15 cellular contexts compared by ENCODE assay signal in the genomic region with DNA sequence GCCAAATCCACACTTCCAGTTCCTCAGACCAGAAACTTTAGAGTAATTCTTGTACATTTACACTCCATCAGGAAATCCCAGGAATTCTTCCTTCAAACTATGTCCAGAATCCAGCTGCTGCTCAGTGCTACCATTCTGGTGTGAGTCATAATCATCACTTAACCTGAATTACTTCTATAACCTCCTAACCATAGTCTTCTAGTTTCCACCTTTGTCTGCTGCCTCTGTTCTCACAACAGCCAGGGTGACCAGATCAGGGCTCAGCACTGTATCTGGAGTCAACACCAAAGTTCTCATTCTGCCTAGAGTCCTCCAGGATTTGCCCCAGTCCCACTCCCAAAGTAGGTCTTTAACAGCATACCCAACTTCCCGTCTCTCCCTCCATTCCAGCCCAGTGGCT. TPM values are rescaled to one million over a fixed set of nuclear protein-coding genes. Genes with fewer than 3 reads are reported as not detected.
DNase-seq lines count a peak whose midpoint lies in the region; ATAC-seq and TF ChIP-seq lines count a peak whose summit lies in the region.
"Had no signal": no experiment of that assay in that cellular context is flagged by ENCODE, and none has a peak within 500 bp of the region (broad histone marks: within the 10 kb centered on the region; RNA-seq: fewer than 3 reads in every experiment).

No MANE protein-coding gene starts in this region.

- H3K27ac ChIP-seq in CD8-positive, alpha-beta memory T cell (ENCODE audit: low read depth, low read length) = no peak overlapping the region
- H3K27ac ChIP-seq in HCT116 (ENCODE audit: low read depth, low read length) (peak overlapping the region; percentile 86), layer of hippocampus (ENCODE audit: low read depth, low read length) (peak overlapping the region; percentile 96)

- TF ChIP-seq RAD21 in HCT116 (IDR thresholded peaks at IDR 0.05; ENCODE audit: low read depth) = no peak

- H3K9me2 ChIP-seq in HCT116 (ENCODE audit: insufficient read depth) = no peaks in the 10 kb centered on the region

- CTCF ChIA-PET in CD8-positive, alpha-beta memory T cell (lab: Charles Lee) = interaction anchor here (1.1 to 4.4 kb wide), 4 partner anchors 36 to 53 kb away, joined by 4 to 28 read pairs (median 5); no protein-coding TSS in a partner anchor
- CTCF ChIA-PET in HCT116 (lab: Charles Lee) = no interaction called here

- no peak for TF ChIP-seq CTCF in HCT116 (IDR thresholded peaks at IDR 0.05 in 2 of 3, conservative IDR thresholded peaks at IDR 0.05 in 1 of 3; ENCODE audit: borderline replicate concordance in 1 of 3, insufficient read depth in 1 of 3, low read depth in 2 of 3, low read length in 2 of 3)

- H3K9me3 ChIP-seq in CD8-positive, alpha-beta memory T cell (ENCODE audit: low read length) = no peaks in the 10 kb centered on the region
- H3K9me3 ChIP-seq in HCT116 (ENCODE audit: control insufficient read depth in 1 of 2, insufficient read depth in 1 of 2, low read depth in 1 of 2, low read length in 2 of 2) = no peaks in the 10 kb centered on the region

- no peaks in the 10 kb centered on the region for H4K20me1 ChIP-seq in HCT116 (ENCODE audit: insufficient read depth)

- H3K9ac ChIP-seq in HCT116 (ENCODE audit: low read length) = peak overlapping the region; percentile 6; the same call in 1 of the 2 replicates

- BruUV-seq in HCT116 (replicated peaks; lab: Mats Ljungman, UMichigan) = no TSS peak

- ATAC-seq in HCT116 = no peak
- ATAC-seq: sciatic nerve had no signal

- H3K27me3 Mint-ChIP-seq in CD8-positive, alpha-beta memory T cell = no peaks in the 10 kb centered on the region

- DNase-seq in CD8-positive, alpha-beta memory T cell = no peak
- DNase-seq in HCT116 (ENCODE audit: low read depth, low spot score) (no peak), amniotic epithelial cell (ENCODE audit: low read depth) (peak; percentile 8), foreskin melanocyte (no peak), CD1c-positive myeloid dendritic cell (ENCODE audit: extremely low spot score) (no peak), COLO829 (ENCODE audit: low spot score) (no peak)
- DNase-seq in stimulated activated CD4-positive, alpha-beta T cell treated with anti-CD3 and anti-CD28 coated beads, Interleukin-2, amount 100 ng/mL, for 48 hours = no peak
- DNase-seq: dermis blood vessel endothelial cell, islet precursor cell, Kasumi-1, NCI-H187 treated with DMSO at 0.1 percent for 48 hours, NCI-H774 had no signal

- no peak overlapping the region for H2AFZ ChIP-seq in HCT116 (ENCODE audit: low read depth, low read length, poor library complexity, severe bottlenecking)

- TF ChIP-seq POLR2A in HCT116 (IDR thresholded peaks at IDR 0.05; ENCODE audit: borderline replicate concordance, extremely low read depth, insufficient read depth, insufficient read length) = no peak

- H3K27ac Mint-ChIP-seq in CD8-positive, alpha-beta memory T cell = peak overlapping the region in 7 of 8 donors; percentile 55 to 99 (median 81)

- no peaks in the 10 kb centered on the region for H3K27me3 ChIP-seq in CD8-positive, alpha-beta memory T cell (ENCODE audit: insufficient read depth, low read length, poor library complexity, severe bottlenecking)
- no peaks in the 10 kb centered on the region for H3K27me3 ChIP-seq in HCT116 (ENCODE audit: insufficient read depth, low read length)
- no peaks in the 10 kb centered on the region for H3K27me3 ChIP-seq in layer of hippocampus (ENCODE audit: control insufficient read depth, insufficient read depth, low read length)

- peak overlapping the region; percentile 52 to 99 (median 94) for H3K4me3 Mint-ChIP-seq in CD8-positive, alpha-beta memory T cell

- no peaks in the 10 kb centered on the region for H3K9me3 Mint-ChIP-seq in CD8-positive, alpha-beta memory T cell

- RAD21 ChIA-PET in HCT116 (lab: Charles Lee; ENCODE audit: low non-redundant PET in 1 of 2, low total read pairs in 2 of 2, uncharacterized antibody in 2 of 2, unreplicated experiment in 2 of 2) = no interaction called here

- peaks cover 35% of the 10 kb centered on the region for H3K36me3 ChIP-seq in CD8-positive, alpha-beta memory T cell (ENCODE audit: insufficient read depth, low read length)
- peaks cover 46 to 54% of the 10 kb centered on the region in 2 experiments for H3K36me3 ChIP-seq in HCT116 (ENCODE audit: control insufficient read depth in 1 of 2, insufficient read depth in 2 of 2, low read length in 2 of 2)

- H3K4me1 Mint-ChIP-seq in CD8-positive, alpha-beta memory T cell = peaks cover 72 to 92% (median 86%) of the 10 kb centered on the region in 3 donors

- peak overlapping the region; percentile 87 for H3K4me2 ChIP-seq in HCT116 (ENCODE audit: low read length)

- H3K4me1 ChIP-seq in CD8-positive, alpha-beta memory T cell (ENCODE audit: insufficient read depth, low read length) = peaks cover 41% of the 10 kb centered on the region
- peaks cover 61 to 86% of the 10 kb centered on the region in 2 experiments for H3K4me1 ChIP-seq in HCT116 (ENCODE audit: control insufficient read depth in 1 of 2, insufficient read depth in 2 of 2, low read length in 2 of 2)

- POLR2A ChIA-PET in CD8-positive, alpha-beta memory T cell (lab: Charles Lee) = interaction anchor here (1.2 to 4.9 kb wide), 5 partner anchors 37 to 55 kb away, joined by 4 to 105 read pairs (median 10); no protein-coding TSS in a partner anchor
- POLR2A ChIA-PET in HCT116 (lab: Charles Lee) = interaction anchor here (1.0 kb wide), 1 partner anchor 66 kb away, joined by 3 read pairs; no protein-coding TSS in a partner anchor

- intact Hi-C loops in HCT116 (cut with micrococcal nuclease) = no loop called here

- H3K4me3 ChIP-seq in CD8-positive, alpha-beta memory T cell (ENCODE audit: low read length) = peak overlapping the region; percentile 9
- no peak overlapping the region for H3K4me3 ChIP-seq in HCT116 (replicated peaks in 1 of 2; ENCODE audit: low read depth in 1 of 2, low read length in 2 of 2)

- peaks cover 4 to 77% (median 42%) of the 10 kb centered on the region in 3 donors for H3K36me3 Mint-ChIP-seq in CD8-positive, alpha-beta memory T cell

- peaks cover 71% of the 10 kb centered on the region for H3K79me2 ChIP-seq in HCT116 (ENCODE audit: insufficient read depth, low read length)

TF ChIP-seq in HCT116, 20 proteins besides CTCF, POLR2A, EP300 and RAD21:
- TF ChIP-seq FOSL1 (IDR thresholded peaks at IDR 0.05; ENCODE audit: low read depth) = peak; percentile 14; the same call in 1 of the 2 replicates
- no peak for TF ChIP-seq TCF7L2 (IDR thresholded peaks at IDR 0.05; ENCODE audit: borderline replicate concordance, extremely low read depth, insufficient read depth, insufficient read length)

RNA-seq across cellular contexts. Expression of gene CLDND1, which starts 3.4 kb away (rescaled TPM):
- total RNA-seq in CD8-positive, alpha-beta memory T cell = 100 to 1,000 TPM; 299 to 315 TPM
- polyA plus RNA-seq in CD8-positive, alpha-beta memory T cell = 210 TPM
- total RNA-seq in HCT116 (2021; ENCODE audit: unreplicated experiment) = 472 TPM
- 307 and 351 TPM in 2 replicates for polyA plus RNA-seq in HCT116 (2012)

RNA-seq across cellular contexts. Expression of gene GPR15, which starts 12.4 kb away (rescaled TPM):
- total RNA-seq in CD8-positive, alpha-beta memory T cell = 10 to 100 TPM; 15.6 to 17.0 TPM
- 7.7 TPM for polyA plus RNA-seq in CD8-positive, alpha-beta memory T cell
- 1.1 TPM for total RNA-seq in HCT116 (2021; ENCODE audit: unreplicated experiment)
- polyA plus RNA-seq in HCT116 (2012) = 1.1 and 1.6 TPM in 2 replicates
- total RNA-seq: dermis blood vessel endothelial cell had no signal

RNA-seq across cellular contexts. Expression of gene OR5K2, which starts 21.9 kb away (rescaled TPM):
- total RNA-seq in CD8-positive, alpha-beta memory T cell = not detected
- not detected for polyA plus RNA-seq in CD8-positive, alpha-beta memory T cell
- not detected for total RNA-seq in HCT116 (2021; ENCODE audit: unreplicated experiment)
- not detected in 2 replicates for polyA plus RNA-seq in HCT116 (2012)
- total RNA-seq: dermis blood vessel endothelial cell, sciatic nerve had no signal
- polyA plus RNA-seq: thymus had no signal

RNA-seq across cellular contexts. Expression of gene OR5K1, which starts 56.4 kb away (rescaled TPM):
- not detected for total RNA-seq in CD8-positive, alpha-beta memory T cell
- not detected for polyA plus RNA-seq in CD8-positive, alpha-beta memory T cell
- total RNA-seq in HCT116 (2021; ENCODE audit: unreplicated experiment) = not detected
- not detected in 2 replicates for polyA plus RNA-seq in HCT116 (2012)
- total RNA-seq: dermis blood vessel endothelial cell, sciatic nerve had no signal
